8 cellular contexts compared by ENCODE assay signal in the genomic region with DNA sequence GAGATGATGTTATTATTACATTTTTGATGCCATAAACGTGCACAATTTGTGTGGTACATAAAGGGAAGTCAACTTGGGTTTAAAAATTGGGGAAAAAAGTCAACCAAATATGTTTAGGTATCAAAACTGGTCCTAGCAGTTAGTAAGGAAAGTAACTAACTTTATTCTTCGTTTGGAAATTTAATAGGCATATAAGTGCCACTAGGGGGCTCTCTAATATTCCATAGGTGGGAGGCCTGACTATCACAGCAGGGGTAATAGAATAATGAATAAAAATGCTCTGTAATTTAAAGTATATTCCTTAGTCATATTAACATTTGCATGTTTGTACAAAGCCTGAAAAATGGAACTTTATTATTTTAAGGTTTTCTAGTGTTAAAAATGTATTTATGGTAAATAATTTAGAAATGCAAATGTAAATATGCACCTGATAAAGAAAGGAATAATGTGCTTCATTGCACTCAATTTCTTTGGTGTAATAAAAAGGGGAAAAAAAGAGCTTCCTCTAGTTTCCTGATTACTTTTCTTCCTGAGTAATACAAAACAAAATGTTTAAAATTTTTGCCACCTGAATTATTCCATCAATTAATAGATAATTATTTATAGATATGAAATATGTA.
DNase-seq lines count a peak whose midpoint lies in the region; ATAC-seq and TF ChIP-seq lines count a peak whose summit lies in the region.

No MANE protein-coding gene starts in this region.

- TF ChIP-seq POLR2A in Peyer's patch (IDR thresholded peaks at IDR 0.05), result no peak

- DNase-seq in AG09319 (ENCODE audit: extremely low read depth, low read depth) (no peak), GM10266 (ENCODE audit: extremely low spot score) (peak; percentile 26), Peyer's patch (no peak), epithelial cell of proximal tubule (ENCODE audit: low read depth) (no peak), renal cortical epithelial cell (ENCODE audit: low read depth) (peak; percentile 27), DMS79 treated with DMSO at 0.1 percent for 48 hours (lab: John Stamatoyannopoulos, UW) (no peak)
- DNase-seq in activated CD4-positive, alpha-beta T cell treated with anti-CD3 and anti-CD28 coated beads for 4 hours, result no peak

- peak; percentile 86 for ATAC-seq in HG03342 (IDR thresholded peaks at IDR 0.05; ENCODE audit: unreplicated experiment)

- H3K9me3 ChIP-seq in Peyer's patch, result no peaks in the 10 kb centered on the region

- no peaks in the 10 kb centered on the region for H3K27me3 ChIP-seq in Peyer's patch

- H3K36me3 ChIP-seq in Peyer's patch, result no peaks in the 10 kb centered on the region

- H3K27ac ChIP-seq in Peyer's patch, result no peak overlapping the region

- no peak overlapping the region for H3K4me3 ChIP-seq in Peyer's patch
- no peak overlapping the region for H3K4me3 ChIP-seq in epithelial cell of proximal tubule (ENCODE audit: low read depth, low read length)

- TF ChIP-seq CTCF in AG09319 (IDR thresholded peaks at IDR 0.05; ENCODE audit: low read depth, low read length) (peak; percentile 67), GM10266 (IDR thresholded peaks at IDR 0.05; ENCODE audit: control insufficient read depth, insufficient read depth, low read depth, missing control alignments) (peak; percentile 63), Peyer's patch (IDR thresholded peaks at IDR 0.05) (peak; percentile 6 to 75 (median 53)), epithelial cell of proximal tubule (conservative IDR thresholded peaks at IDR 0.05; ENCODE audit: low read depth, low read length) (peak; percentile 86)

- H3K4me1 ChIP-seq in Peyer's patch, result no peaks in the 10 kb centered on the region

Comparison
In these comparisons a context has a peak if more than half of its experiments do, and no peak if none do; other contexts are left out.
1. DNase-seq: peak in GM10266 (single experiment) and renal cortical epithelial cell (single experiment); none in AG09319 (single experiment), Peyer's patch (0 of 3), epithelial cell of proximal tubule (single experiment), DMS79 treated with DMSO at 0.1 percent for 48 hours (single experiment) and activated CD4-positive, alpha-beta T cell treated with anti-CD3 and anti-CD28 coated beads for 4 hours (0 of 2).
2. Peak in every context shown above with its lines, with median percentiles within 50 percentile points of each other: CTCF ChIP-seq.